Comparison of ENCODE assay signal across 1 cellular context in the genomic region with DNA sequence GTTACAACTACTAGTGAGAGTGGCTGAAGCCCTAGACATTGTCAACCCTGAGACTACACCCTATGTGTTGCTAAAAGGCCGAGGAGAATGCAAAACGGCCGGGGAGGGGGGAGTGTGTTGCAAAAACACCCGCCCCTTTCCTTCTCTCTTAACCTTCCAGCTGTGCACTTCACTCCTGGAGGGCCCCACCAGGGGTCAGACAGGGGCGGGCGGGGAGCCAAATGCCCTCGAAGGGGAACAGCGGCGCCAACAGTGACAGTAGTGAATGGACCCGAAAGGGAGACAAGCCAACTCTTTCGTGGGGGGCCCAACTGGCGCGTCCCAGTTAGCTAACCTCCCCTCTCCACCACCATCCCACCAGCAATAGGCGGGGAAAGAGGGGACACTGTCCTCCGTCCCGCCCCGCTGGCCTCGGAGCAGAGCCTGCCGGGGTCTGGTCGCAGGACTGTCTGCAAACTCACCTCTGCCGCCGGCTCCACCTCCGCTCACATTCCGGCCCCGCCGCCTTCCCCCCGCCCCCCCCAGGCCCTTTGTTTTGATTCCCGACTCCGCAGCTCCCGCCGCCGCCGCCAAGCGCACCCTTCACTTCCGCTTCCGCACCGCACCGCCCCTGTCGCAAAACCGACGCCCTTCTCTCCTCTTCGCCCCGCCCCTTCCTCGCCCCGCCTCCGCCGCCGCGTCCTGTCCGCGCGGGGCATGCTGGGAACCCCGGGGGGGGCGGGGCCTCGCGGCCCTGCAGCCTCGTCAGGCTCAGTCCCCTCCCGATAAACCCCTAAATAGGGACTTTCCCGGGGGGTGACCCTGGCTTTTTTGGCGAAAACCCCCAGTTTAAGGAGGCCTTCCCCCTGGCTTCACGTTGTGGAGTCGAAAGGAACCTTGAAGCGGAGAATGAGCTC.
A peak's percentile ranks its signal among the peaks of the same experiment; 100 is the strongest.
TF ChIP-seq lines count a peak whose summit lies in the region.

A gene with protein sequence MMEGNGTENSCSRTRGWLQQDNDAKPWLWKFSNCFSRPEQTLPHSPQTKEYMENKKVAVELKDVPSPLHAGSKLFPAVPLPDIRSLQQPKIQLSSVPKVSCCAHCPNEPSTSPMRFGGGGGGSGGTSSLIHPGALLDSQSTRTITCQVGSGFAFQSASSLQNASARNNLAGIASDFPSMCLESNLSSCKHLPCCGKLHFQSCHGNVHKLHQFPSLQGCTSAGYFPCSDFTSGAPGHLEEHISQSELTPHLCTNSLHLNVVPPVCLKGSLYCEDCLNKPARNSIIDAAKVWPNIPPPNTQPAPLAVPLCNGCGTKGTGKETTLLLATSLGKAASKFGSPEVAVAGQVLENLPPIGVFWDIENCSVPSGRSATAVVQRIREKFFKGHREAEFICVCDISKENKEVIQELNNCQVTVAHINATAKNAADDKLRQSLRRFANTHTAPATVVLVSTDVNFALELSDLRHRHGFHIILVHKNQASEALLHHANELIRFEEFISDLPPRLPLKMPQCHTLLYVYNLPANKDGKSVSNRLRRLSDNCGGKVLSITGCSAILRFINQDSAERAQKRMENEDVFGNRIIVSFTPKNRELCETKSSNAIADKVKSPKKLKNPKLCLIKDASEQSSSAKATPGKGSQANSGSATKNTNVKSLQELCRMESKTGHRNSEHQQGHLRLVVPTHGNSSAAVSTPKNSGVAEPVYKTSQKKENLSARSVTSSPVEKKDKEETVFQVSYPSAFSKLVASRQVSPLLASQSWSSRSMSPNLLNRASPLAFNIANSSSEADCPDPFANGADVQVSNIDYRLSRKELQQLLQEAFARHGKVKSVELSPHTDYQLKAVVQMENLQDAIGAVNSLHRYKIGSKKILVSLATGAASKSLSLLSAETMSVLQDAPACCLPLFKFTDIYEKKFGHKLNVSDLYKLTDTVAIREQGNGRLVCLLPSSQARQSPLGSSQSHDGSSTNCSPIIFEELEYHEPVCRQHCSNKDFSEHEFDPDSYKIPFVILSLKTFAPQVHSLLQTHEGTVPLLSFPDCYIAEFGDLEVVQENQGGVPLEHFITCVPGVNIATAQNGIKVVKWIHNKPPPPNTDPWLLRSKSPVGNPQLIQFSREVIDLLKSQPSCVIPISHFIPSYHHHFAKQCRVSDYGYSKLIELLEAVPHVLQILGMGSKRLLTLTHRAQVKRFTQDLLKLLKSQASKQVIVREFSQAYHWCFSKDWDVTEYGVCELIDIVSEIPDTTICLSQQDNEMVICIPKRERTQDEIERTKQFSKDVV (N-terminal part only) (minus strand): TSS at position 598 of the 896 bp plus-strand sequence. CDS start 3,921 bp downstream, outside the sequence.

TF ChIP-seq in HEK293, 187 proteins besides CTCF, POLR2A, EP300 and RAD21 (continued from another document and continues in another):
- TF ChIP-seq ZNF571 (tag by site-specific recombination; IDR thresholded peaks at IDR 0.05) (no peak), ZNF558 (tag by site-specific recombination; IDR thresholded peaks at IDR 0.05) (no peak), ZNF223 (tag by site-specific recombination; IDR thresholded peaks at IDR 0.05) (no peak), ZNF692 (tag by site-specific recombination; IDR thresholded peaks at IDR 0.05) (peak; percentile 99), OSR2 (tag by site-specific recombination; IDR thresholded peaks at IDR 0.05) (0 out of 2 replicates have a peak, but pooled peaks have one; percentile 20), ZNF544 (tag by site-specific recombination; IDR thresholded peaks at IDR 0.05) (no peak), ZNF561 (tag by site-specific recombination; IDR thresholded peaks at IDR 0.05; ENCODE audit: borderline replicate concordance) (peak; percentile 84; the same call in 1 of the 2 replicates), SP2 (tag by site-specific recombination; IDR thresholded peaks at IDR 0.05) (peak; percentile 93), HIC1 (tag by site-specific recombination; IDR thresholded peaks at IDR 0.05) (no peak), ZNF24 (tag by site-specific recombination; IDR thresholded peaks at IDR 0.05) (peak; percentile 91), ZSCAN16 (tag by site-specific recombination; IDR thresholded peaks at IDR 0.05) (0 out of 2 replicates have a peak, but pooled peaks have one; percentile 24), ZNF600 (tag by site-specific recombination; IDR thresholded peaks at IDR 0.05) (peak; percentile 94), ZNF76 (tag by site-specific recombination; IDR thresholded peaks at IDR 0.05; ENCODE audit: borderline replicate concordance, low read depth) (peak; percentile 92), PRDM2 (tag by site-specific recombination; IDR thresholded peaks at IDR 0.05; ENCODE audit: borderline replicate concordance) (no peak), SP3 (tag by site-specific recombination; IDR thresholded peaks at IDR 0.05) (peak; percentile 92), REPIN1 (tag by site-specific recombination; IDR thresholded peaks at IDR 0.05; ENCODE audit: low read depth) (no peak), ZNF10 (tag by site-specific recombination; IDR thresholded peaks at IDR 0.05) (no peak), ZNF146 (tag by site-specific recombination; IDR thresholded peaks at IDR 0.05) (0 out of 2 replicates have a peak, but pooled peaks have one; percentile 31), ZBTB8A (tag by site-specific recombination; IDR thresholded peaks at IDR 0.05) (0 out of 2 replicates have a peak, but pooled peaks have one; percentile 15), YY1 (tag by site-specific recombination; IDR thresholded peaks at IDR 0.05) (no peak), ZFHX2 (tag by site-specific recombination; conservative IDR thresholded peaks at IDR 0.05) (peak; percentile 34; the same call in 1 of the 2 replicates), ZNF394 (tag by site-specific recombination; IDR thresholded peaks at IDR 0.05; ENCODE audit: borderline replicate concordance) (0 out of 2 replicates have a peak, but pooled peaks have one; percentile 22), ZNF660 (tag by site-specific recombination; IDR thresholded peaks at IDR 0.05) (peak; percentile 74), ZBTB7A (tag by site-specific recombination; IDR thresholded peaks at IDR 0.05; ENCODE audit: low read depth) (peak; percentile 44; the same call in 1 of the 2 replicates), ZNF654 (tag by site-specific recombination; IDR thresholded peaks at IDR 0.05; ENCODE audit: low read depth) (no peak), KLF9 (tag by site-specific recombination; IDR thresholded peaks at IDR 0.05; ENCODE audit: low read depth) (peak; percentile 88), KLF1 (tag by site-specific recombination; IDR thresholded peaks at IDR 0.05) (peak; percentile 58), ZNF830 (tag by site-specific recombination; IDR thresholded peaks at IDR 0.05; ENCODE audit: low read depth) (no peak), GLIS1 (tag by site-specific recombination; IDR thresholded peaks at IDR 0.05) (peak; percentile 91), ZNF274 (IDR thresholded peaks at IDR 0.05; ENCODE audit: low read length) (no peak), ZNF274 (tag by site-specific recombination; IDR thresholded peaks at IDR 0.05; ENCODE audit: borderline replicate concordance) (no peak)
- TF ChIP-seq, protein P1, sequence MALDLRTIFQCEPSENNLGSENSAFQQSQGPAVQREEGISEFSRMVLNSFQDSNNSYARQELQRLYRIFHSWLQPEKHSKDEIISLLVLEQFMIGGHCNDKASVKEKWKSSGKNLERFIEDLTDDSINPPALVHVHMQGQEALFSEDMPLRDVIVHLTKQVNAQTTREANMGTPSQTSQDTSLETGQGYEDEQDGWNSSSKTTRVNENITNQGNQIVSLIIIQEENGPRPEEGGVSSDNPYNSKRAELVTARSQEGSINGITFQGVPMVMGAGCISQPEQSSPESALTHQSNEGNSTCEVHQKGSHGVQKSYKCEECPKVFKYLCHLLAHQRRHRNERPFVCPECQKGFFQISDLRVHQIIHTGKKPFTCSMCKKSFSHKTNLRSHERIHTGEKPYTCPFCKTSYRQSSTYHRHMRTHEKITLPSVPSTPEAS (tag by site-specific recombination; IDR thresholded peaks at IDR 0.05), result 0 out of 2 replicates have a peak, but pooled peaks have one; percentile 12
- TF ChIP-seq, protein P2, sequence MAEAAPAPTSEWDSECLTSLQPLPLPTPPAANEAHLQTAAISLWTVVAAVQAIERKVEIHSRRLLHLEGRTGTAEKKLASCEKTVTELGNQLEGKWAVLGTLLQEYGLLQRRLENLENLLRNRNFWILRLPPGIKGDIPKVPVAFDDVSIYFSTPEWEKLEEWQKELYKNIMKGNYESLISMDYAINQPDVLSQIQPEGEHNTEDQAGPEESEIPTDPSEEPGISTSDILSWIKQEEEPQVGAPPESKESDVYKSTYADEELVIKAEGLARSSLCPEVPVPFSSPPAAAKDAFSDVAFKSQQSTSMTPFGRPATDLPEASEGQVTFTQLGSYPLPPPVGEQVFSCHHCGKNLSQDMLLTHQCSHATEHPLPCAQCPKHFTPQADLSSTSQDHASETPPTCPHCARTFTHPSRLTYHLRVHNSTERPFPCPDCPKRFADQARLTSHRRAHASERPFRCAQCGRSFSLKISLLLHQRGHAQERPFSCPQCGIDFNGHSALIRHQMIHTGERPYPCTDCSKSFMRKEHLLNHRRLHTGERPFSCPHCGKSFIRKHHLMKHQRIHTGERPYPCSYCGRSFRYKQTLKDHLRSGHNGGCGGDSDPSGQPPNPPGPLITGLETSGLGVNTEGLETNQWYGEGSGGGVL (tag by site-specific recombination; IDR thresholded peaks at IDR 0.05), result peak; percentile 91
- TF ChIP-seq, protein P3, sequence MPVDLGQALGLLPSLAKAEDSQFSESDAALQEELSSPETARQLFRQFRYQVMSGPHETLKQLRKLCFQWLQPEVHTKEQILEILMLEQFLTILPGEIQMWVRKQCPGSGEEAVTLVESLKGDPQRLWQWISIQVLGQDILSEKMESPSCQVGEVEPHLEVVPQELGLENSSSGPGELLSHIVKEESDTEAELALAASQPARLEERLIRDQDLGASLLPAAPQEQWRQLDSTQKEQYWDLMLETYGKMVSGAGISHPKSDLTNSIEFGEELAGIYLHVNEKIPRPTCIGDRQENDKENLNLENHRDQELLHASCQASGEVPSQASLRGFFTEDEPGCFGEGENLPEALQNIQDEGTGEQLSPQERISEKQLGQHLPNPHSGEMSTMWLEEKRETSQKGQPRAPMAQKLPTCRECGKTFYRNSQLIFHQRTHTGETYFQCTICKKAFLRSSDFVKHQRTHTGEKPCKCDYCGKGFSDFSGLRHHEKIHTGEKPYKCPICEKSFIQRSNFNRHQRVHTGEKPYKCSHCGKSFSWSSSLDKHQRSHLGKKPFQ (tag by site-specific recombination; IDR thresholded peaks at IDR 0.05), result 0 out of 2 replicates have a peak, but pooled peaks have one; percentile 31
